Comparison of ENCODE assay signal across 8 cellular contexts in genomic region chr6:143678980-143679379, GRCh38. TPM values are rescaled to one million over a fixed set of nuclear protein-coding genes. Genes with fewer than 3 reads are reported as not detected.
DNase-seq lines count a peak whose midpoint lies in the region; FAIRE-seq and TF ChIP-seq lines count a peak whose summit lies in the region.

No MANE protein-coding gene starts in this region.

- H3K27ac Mint-ChIP-seq in activated CD4-positive, alpha-beta T cell treated with anti-CD3 and anti-CD28 coated beads, Interleukin-2, amount 10 ng/mL, durations not matched to agents 7 days and 5 days = no peak overlapping the region

- peaks cover 11% of the 10 kb centered on the region for H3K36me3 Mint-ChIP-seq in activated CD4-positive, alpha-beta T cell treated with anti-CD3 and anti-CD28 coated beads, Interleukin-2, amount 10 ng/mL, durations not matched to agents 7 days and 5 days (ENCODE audit: low read depth)

- intact Hi-C loops in ascending aorta (cut with DNase I) (loop anchor here (2.0 to 5.0 kb wide), 4 partner anchors 66 to 732 kb away; partner anchors contain the start of genes HIVEP2 and SF3B5), testis (cut with DNase I; ENCODE audit: low total_unique reads) (no loop called here)

- no peak for FAIRE-seq in HTR-8/SVneo (lab: Jason Lieb, UNC)

- POLR2A ChIA-PET in activated CD4-positive, alpha-beta T cell treated with anti-CD3 and anti-CD28 coated beads, Interleukin-2, amount 10 ng/mL, durations not matched to agents 7 days and 5 days (lab: Charles Lee) = no interaction called here

- H3K4me1 Mint-ChIP-seq in activated CD4-positive, alpha-beta T cell treated with anti-CD3 and anti-CD28 coated beads, Interleukin-2, amount 10 ng/mL, durations not matched to agents 7 days and 5 days = peaks cover 12% of the 10 kb centered on the region

- H3K27me3 Mint-ChIP-seq in activated CD4-positive, alpha-beta T cell treated with anti-CD3 and anti-CD28 coated beads, Interleukin-2, amount 10 ng/mL, durations not matched to agents 7 days and 5 days = peaks cover 44% of the 10 kb centered on the region

- H3K27me3 ChIP-seq in ascending aorta (no peaks in the 10 kb centered on the region), layer of hippocampus (ENCODE audit: control insufficient read depth, insufficient read depth, low read length) (no peaks in the 10 kb centered on the region), testis (no peaks in the 10 kb centered on the region)

- no peak for DNase-seq in activated CD4-positive, alpha-beta T cell treated with anti-CD3 and anti-CD28 coated beads, Interleukin-2, amount 10 ng/mL, durations not matched to agents 7 days and 5 days
- DNase-seq in activated CD4-positive, alpha-beta T cell treated with anti-CD3 and anti-CD28 coated beads, Interleukin-2, amount 50 U/mL, for 1 hour = no peak
- no peak for DNase-seq in ascending aorta (ENCODE audit: low spot score in 2 of 2)
- no peak for DNase-seq in testis
- DNase-seq in NCI-H2107 (lab: John Stamatoyannopoulos, UW) = no peak
- DNase-seq in HTR-8/SVneo (ENCODE audit: insufficient read length, low spot score) = no peak
- no peak for DNase-seq in activated effector memory CD4-positive, alpha-beta T cell treated with anti-CD3 and anti-CD28 coated beads, Interleukin-2, amount 50 U/mL, for 16 hours

- H3K27ac ChIP-seq in ascending aorta (peak overlapping the region; percentile 95 to 98), layer of hippocampus (ENCODE audit: low read depth, low read length) (peak overlapping the region; percentile 22), testis (peak overlapping the region; percentile 92 to 96)

- CTCF ChIA-PET in activated CD4-positive, alpha-beta T cell treated with anti-CD3 and anti-CD28 coated beads, Interleukin-2, amount 10 ng/mL, durations not matched to agents 7 days and 5 days (lab: Charles Lee) = no interaction called here

- H3K9me3 ChIP-seq in ascending aorta (peaks cover 4 to 16% of the 10 kb centered on the region in 2 donors), testis (no peaks in the 10 kb centered on the region)

- peak overlapping the region; percentile 78 for H3K4me3 Mint-ChIP-seq in activated CD4-positive, alpha-beta T cell treated with anti-CD3 and anti-CD28 coated beads, Interleukin-2, amount 10 ng/mL, durations not matched to agents 7 days and 5 days

- H3K4me1 ChIP-seq in ascending aorta (peaks cover 4 to 21% of the 10 kb centered on the region in 2 donors), testis (peaks cover 30% of the 10 kb centered on the region)

- H3K36me3 ChIP-seq in ascending aorta = no peaks in the 10 kb centered on the region
- no peaks in the 10 kb centered on the region for H3K36me3 ChIP-seq in testis (ENCODE audit: low read depth, missing control alignments)

- peaks cover 13% of the 10 kb centered on the region for H3K9me3 Mint-ChIP-seq in activated CD4-positive, alpha-beta T cell treated with anti-CD3 and anti-CD28 coated beads, Interleukin-2, amount 10 ng/mL, durations not matched to agents 7 days and 5 days

- WGBS in testis, 2 donors = 0 to 1% methylated on average over 3 of the region's 3 CpGs

- TF ChIP-seq POLR2A in testis (IDR thresholded peaks at IDR 0.05) = no peak

- TF ChIP-seq CTCF in ascending aorta (IDR thresholded peaks at IDR 0.05) (no peak), testis (IDR thresholded peaks at IDR 0.05) (no peak)

- peak overlapping the region; percentile 72 to 92 for H3K4me3 ChIP-seq in ascending aorta
- H3K4me3 ChIP-seq in testis = peak overlapping the region; percentile 81 to 84

RNA-seq across cellular contexts. Expression of gene PHACTR2, which starts 1.2 kb away (rescaled TPM):
- 10 to 100 TPM; 30.9 to 43.8 TPM for total RNA-seq in activated CD4-positive, alpha-beta T cell treated with anti-CD3 and anti-CD28 coated beads, Interleukin-2, amount 10 ng/mL, durations not matched to agents 7 days and 5 days
- total RNA-seq in ascending aorta (112 TPM), testis (100 to 1,000 TPM; 102 to 121 TPM)
- 18.3 TPM for polyA plus RNA-seq in testis (ENCODE audit: insufficient read depth, low read depth, low replicate concordance)

Comparison
In these comparisons a context has a peak if more than half of its experiments do, and no peak if none do; other contexts are left out.
1. H3K27ac ChIP-seq: peak in every context shown above with its lines; median percentile 96 in ascending aorta; 94 in testis; 22 in layer of hippocampus.